Comparison of ENCODE assay signal across 31 cellular contexts in genomic region chr3:45737222-45737621, GRCh38. TPM values are rescaled to one million over a fixed set of nuclear protein-coding genes. Genes with fewer than 3 reads are reported as not detected.
DNase-seq lines count a peak whose midpoint lies in the region; ATAC-seq, FAIRE-seq and TF ChIP-seq lines count a peak whose summit lies in the region.
"Had no signal": no experiment of that assay in that cellular context is flagged by ENCODE, and none has a peak within 500 bp of the region (broad histone marks: within the 10 kb centered on the region; RNA-seq: fewer than 3 reads in every experiment).

No MANE protein-coding gene starts in this region.

- H3K4me1 ChIP-seq in cardiac muscle cell (ENCODE audit: low read depth) = peaks cover 15% of the 10 kb centered on the region
- peaks cover 18% of the 10 kb centered on the region for H3K4me1 ChIP-seq in endodermal cell (ENCODE audit: control insufficient read depth, insufficient read depth, low read length)
- H3K4me1 ChIP-seq: colonic mucosa, tibial nerve had no signal

- H3K9me3 Mint-ChIP-seq in activated T-helper 1 cell treated with anti-CD3 and anti-CD28 coated beads, Interleukin-12 subunit alpha, Interleukin-12 subunit beta, Interleukin-2, Interleukin-4 antibody, amounts not matched to agents 30 ng/mL and 10 ng/mL and 1 ng/mL, durations not matched to agents 14 hours and 24 hours and 36 hours = no peaks in the 10 kb centered on the region
- H3K9me3 Mint-ChIP-seq in endodermal cell = no peaks in the 10 kb centered on the region

- H3K4me1 Mint-ChIP-seq in activated T-helper 1 cell treated with anti-CD3 and anti-CD28 coated beads, Interleukin-12 subunit alpha, Interleukin-12 subunit beta, Interleukin-2, Interleukin-4 antibody, amounts not matched to agents 30 ng/mL and 10 ng/mL and 1 ng/mL, durations not matched to agents 14 hours and 24 hours and 36 hours (ENCODE audit: low read depth) = peaks cover 30% of the 10 kb centered on the region
- H3K4me1 Mint-ChIP-seq in endodermal cell = peaks cover 52% of the 10 kb centered on the region

- H3K4me3 ChIP-seq in cardiac muscle cell (no peak overlapping the region), endodermal cell (ENCODE audit: low read length) (no peak overlapping the region)
- H3K4me3 ChIP-seq: colonic mucosa, right lobe of liver, spleen, tibial nerve had no signal

- no peak overlapping the region for H3K4me3 Mint-ChIP-seq in activated T-helper 1 cell treated with anti-CD3 and anti-CD28 coated beads, Interleukin-12 subunit alpha, Interleukin-12 subunit beta, Interleukin-2, Interleukin-4 antibody, amounts not matched to agents 30 ng/mL and 10 ng/mL and 1 ng/mL, durations not matched to agents 14 hours and 24 hours and 36 hours
- no peak overlapping the region for H3K4me3 Mint-ChIP-seq in endodermal cell
- H3K4me3 Mint-ChIP-seq: activated CD8-positive, alpha-beta memory T cell treated with anti-CD3 and anti-CD28 coated beads, Interleukin-2, amount 10 ng/mL, durations not matched to agents 7 days and 5 days had no signal

- H3K36me3 ChIP-seq in cardiac muscle cell = peaks cover 70% of the 10 kb centered on the region
- peaks cover 99% of the 10 kb centered on the region for H3K36me3 ChIP-seq in endodermal cell (ENCODE audit: control insufficient read depth, insufficient read depth, low read length)

- intact Hi-C loops in Right ventricle myocardium inferior (cut with DNase I) = no loop called here
- intact Hi-C loops in activated T-helper 1 cell treated with anti-CD3 and anti-CD28 coated beads, Interleukin-12 subunit alpha, Interleukin-12 subunit beta, Interleukin-2, Interleukin-4 antibody, amounts not matched to agents 30 ng/mL and 10 ng/mL and 1 ng/mL, durations not matched to agents 14 hours and 24 hours and 36 hours (cut with micrococcal nuclease) = no loop called here

- no peak for TF ChIP-seq CTCF in cardiac muscle cell (IDR thresholded peaks at IDR 0.05; ENCODE audit: low read depth, low read length)
- peak; percentile 37 for TF ChIP-seq CTCF in endodermal cell (conservative IDR thresholded peaks at IDR 0.05)
- TF ChIP-seq CTCF in RWPE1 (conservative IDR thresholded peaks at IDR 0.05; ENCODE audit: low read depth) = no peak

- peak overlapping the region; percentile 39 for H3K27ac ChIP-seq in cardiac muscle cell
- H3K27ac ChIP-seq in endodermal cell (ENCODE audit: low read depth, low read length) = no peak overlapping the region
- no peak overlapping the region for H3K27ac ChIP-seq in RWPE1
- H3K27ac ChIP-seq: colonic mucosa, right lobe of liver, spleen, tibial nerve had no signal

- no peak for FAIRE-seq in frontal cortex (lab: Jason Lieb, UNC)
- FAIRE-seq: GM12891, kidney had no signal

- ATAC-seq in Right ventricle myocardium inferior (no peak), GM21360 (IDR thresholded peaks at IDR 0.05; ENCODE audit: unreplicated experiment) (no peak)
- ATAC-seq: activated CD8-positive, alpha-beta memory T cell treated with anti-CD3 and anti-CD28 coated beads, Interleukin-2, amount 10 ng/mL, durations not matched to agents 7 days and 5 days; left ventricle myocardium superior; right lobe of liver had no signal

- H3K27me3 ChIP-seq in cardiac muscle cell = no peaks in the 10 kb centered on the region
- H3K27me3 ChIP-seq in endodermal cell (ENCODE audit: control insufficient read depth, insufficient read depth, low read length, poor library complexity, severe bottlenecking) = no peaks in the 10 kb centered on the region
- H3K27me3 ChIP-seq: colonic mucosa, right lobe of liver, spleen, tibial nerve had no signal

- H3K36me3 Mint-ChIP-seq in activated T-helper 1 cell treated with anti-CD3 and anti-CD28 coated beads, Interleukin-12 subunit alpha, Interleukin-12 subunit beta, Interleukin-2, Interleukin-4 antibody, amounts not matched to agents 30 ng/mL and 10 ng/mL and 1 ng/mL, durations not matched to agents 14 hours and 24 hours and 36 hours (ENCODE audit: low read depth) = peaks cover 65% of the 10 kb centered on the region
- peaks cover 91% of the 10 kb centered on the region for H3K36me3 Mint-ChIP-seq in endodermal cell (ENCODE audit: low read depth)

- POLR2A ChIA-PET in RWPE1 (lab: Yijun Ruan, JAX; ENCODE audit: low non-redundant PET) = no interaction called here

- peak in 1 of 2 donors; percentile 33 for DNase-seq in cardiac muscle cell (ENCODE audit: low read depth in 1 of 2, low spot score in 1 of 2)
- DNase-seq in Right ventricle myocardium inferior (ENCODE audit: missing footprints) = no peak
- no peak for DNase-seq in activated T-helper 1 cell treated with anti-CD3 and anti-CD28 coated beads, Interleukin-12 subunit alpha, Interleukin-12 subunit beta, Interleukin-2, Interleukin-4 antibody, amounts not matched to agents 30 ng/mL and 10 ng/mL and 1 ng/mL, durations not matched to agents 14 hours and 24 hours and 36 hours (ENCODE audit: low spot score)
- DNase-seq in endodermal cell = peak; percentile 53
- no peak for DNase-seq in frontal cortex (ENCODE audit: low spot score in 2 of 2)
- no peak for DNase-seq in RWPE1 (ENCODE audit: low spot score)
- DNase-seq: activated CD4-positive, alpha-beta T cell treated with anti-CD3 and anti-CD28 coated beads for 4 hours; activated CD8-positive, alpha-beta memory T cell treated with anti-CD3 and anti-CD28 coated beads, Interleukin-2, amount 10 ng/mL, durations not matched to agents 7 days and 5 days; activated naive CD4-positive, alpha-beta T cell treated with anti-CD3 and anti-CD28 coated beads, Interleukin-2, amount 50 U/mL, for 16 hours; activated T-cell treated with anti-CD3 and anti-CD28 coated beads, Interleukin-2, amount 50 U/mL, for 48 hours; aorta; colonic mucosa; DMS153; effector CD8-positive, alpha-beta T cell; IMR-90; kidney; left ventricle myocardium superior; NCI-H146; NCI-H226; NCI-H69; right lobe of liver; SHP77; spleen; stimulated activated CD8-positive, alpha-beta memory T cell treated with anti-CD3 and anti-CD28 coated beads, Interleukin-4, amount 100 ng/mL, for 48 hours had no signal

- no peak overlapping the region for H3K9ac ChIP-seq in endodermal cell (ENCODE audit: extremely low read depth, low read length, poor library complexity, severe bottlenecking)

- 89% methylated on average over 2 of the region's 2 CpGs; no CpG with 5 or more reads in 1 of the 2 experiments for WGBS in endodermal cell (ENCODE audit: insufficient coverage in 1 of 2, insufficient read length in 1 of 2), 2 experiments

- H3K27me3 Mint-ChIP-seq in activated T-helper 1 cell treated with anti-CD3 and anti-CD28 coated beads, Interleukin-12 subunit alpha, Interleukin-12 subunit beta, Interleukin-2, Interleukin-4 antibody, amounts not matched to agents 30 ng/mL and 10 ng/mL and 1 ng/mL, durations not matched to agents 14 hours and 24 hours and 36 hours (ENCODE audit: insufficient read depth) = no peaks in the 10 kb centered on the region
- H3K27me3 Mint-ChIP-seq in endodermal cell (ENCODE audit: insufficient read depth) = no peaks in the 10 kb centered on the region
- H3K27me3 Mint-ChIP-seq: activated CD8-positive, alpha-beta memory T cell treated with anti-CD3 and anti-CD28 coated beads, Interleukin-2, amount 10 ng/mL, durations not matched to agents 7 days and 5 days; progenitor cell of endocrine pancreas had no signal

- CTCF ChIA-PET in RWPE1 (lab: Yijun Ruan, JAX) = no interaction called here

- H3K9me3 ChIP-seq in cardiac muscle cell (ENCODE audit: low read depth) = no peaks in the 10 kb centered on the region
- no peaks in the 10 kb centered on the region for H3K9me3 ChIP-seq in endodermal cell (ENCODE audit: control insufficient read depth, low read length)
- H3K9me3 ChIP-seq: colonic mucosa, right lobe of liver, spleen, tibial nerve had no signal

- H3K27ac Mint-ChIP-seq in activated T-helper 1 cell treated with anti-CD3 and anti-CD28 coated beads, Interleukin-12 subunit alpha, Interleukin-12 subunit beta, Interleukin-2, Interleukin-4 antibody, amounts not matched to agents 30 ng/mL and 10 ng/mL and 1 ng/mL, durations not matched to agents 14 hours and 24 hours and 36 hours = peak overlapping the region; percentile 21
- H3K27ac Mint-ChIP-seq in endodermal cell = peak overlapping the region; percentile 78
- H3K27ac Mint-ChIP-seq: activated CD8-positive, alpha-beta memory T cell treated with anti-CD3 and anti-CD28 coated beads, Interleukin-2, amount 10 ng/mL, durations not matched to agents 7 days and 5 days; progenitor cell of endocrine pancreas had no signal

RNA-seq across cellular contexts. Expression of gene SACM1L, which starts 48.0 kb away (rescaled TPM):
- 15.7 and 37.5 TPM in 2 replicates for total RNA-seq in cardiac muscle cell
- 32.8 and 37.4 TPM in 2 replicates for polyA plus RNA-seq in cardiac muscle cell
- 26.3 TPM for total RNA-seq in Right ventricle myocardium inferior
- 112 and 114 TPM in 2 replicates for total RNA-seq in activated T-helper 1 cell treated with anti-CD3 and anti-CD28 coated beads, Interleukin-12 subunit alpha, Interleukin-12 subunit beta, Interleukin-2, Interleukin-4 antibody, amounts not matched to agents 30 ng/mL and 10 ng/mL and 1 ng/mL, durations not matched to agents 14 hours and 24 hours and 36 hours
- total RNA-seq in endodermal cell = 100 to 1,000 TPM; 149 to 161 TPM
- 63.0 TPM for polyA plus RNA-seq in endodermal cell (2013, experiment 1 of 2)
- polyA plus RNA-seq in endodermal cell (2013, experiment 2 of 2) = 66.3 TPM
- total RNA-seq in frontal cortex = 34.2 TPM

RNA-seq across cellular contexts. Expression of gene SLC6A20, which starts 59.1 kb away (rescaled TPM):
- total RNA-seq in cardiac muscle cell (0.14 and 0.39 TPM in 2 replicates), Right ventricle myocardium inferior (not detected), endodermal cell (1 to 10 TPM in 1 of 2 donors, under 1 TPM in 1; 0.29 to 1.5 TPM), frontal cortex (3.3 TPM)
- 0.20 TPM in 1 of 2 replicates, not detected in the other for polyA plus RNA-seq in cardiac muscle cell
- total RNA-seq in activated T-helper 1 cell treated with anti-CD3 and anti-CD28 coated beads, Interleukin-12 subunit alpha, Interleukin-12 subunit beta, Interleukin-2, Interleukin-4 antibody, amounts not matched to agents 30 ng/mL and 10 ng/mL and 1 ng/mL, durations not matched to agents 14 hours and 24 hours and 36 hours = not detected in 2 replicates
- polyA plus RNA-seq in endodermal cell (2013, experiment 1 of 2) = 0.18 TPM
- polyA plus RNA-seq in endodermal cell (2013, experiment 2 of 2) = 0.46 TPM
- total RNA-seq: IMR-90, left ventricle myocardium superior, myocyte, progenitor cell of endocrine pancreas had no signal
- polyA plus RNA-seq: AG04450, BJ, IMR-90 had no signal
